8 cellular contexts compared by ENCODE assay signal in genomic region chr20:2204021-2204420, GRCh38.
"Had no signal": no experiment of that assay in that cellular context is flagged by ENCODE, and none has a peak within 500 bp of the region (broad histone marks: within the 10 kb centered on the region; RNA-seq: fewer than 3 reads in every experiment).

No MANE protein-coding gene starts in this region.

- FAIRE-seq: G401.6, GM12878, GM12891, GM12892, GM18507, GM19239 had no signal

- H3K4me3 ChIP-seq: GM12878 had no signal

- DNase-seq: GDM1, GF-D8 had no signal
